In genomic region chr22:18063715-18064114, GRCh38 we compare ENCODE assay signal across 8 cellular contexts. TPM values are rescaled to one million over a fixed set of nuclear protein-coding genes. Genes with fewer than 3 reads are reported as not detected.
A peak's percentile ranks its signal among the peaks of the same experiment; 100 is the strongest.
DNase-seq lines count a peak whose midpoint lies in the region; ATAC-seq, FAIRE-seq and TF ChIP-seq lines count a peak whose summit lies in the region.
"Not testable (repeated sequence)": the region's sequence is repeated elsewhere in the genome, so short reads cannot be mapped to it uniquely, and the experiment has no call there.
"Had no signal": no experiment of that assay in that cellular context is flagged by ENCODE, and none has a peak within 500 bp of the region (broad histone marks: within the 10 kb centered on the region; RNA-seq: fewer than 3 reads in every experiment).

No MANE protein-coding gene starts in this region.

- not testable (repeated sequence) for H4K5ac ChIP-seq in IMR-90 (ENCODE audit: low read depth, low read length)

- H3K79me1 ChIP-seq in IMR-90 (ENCODE audit: low read depth in 1 of 2, low read length in 2 of 2), result not testable (repeated sequence)

- intact Hi-C loops in IMR-90 (cut with micrococcal nuclease), result not testable (repeated sequence)

- not testable (repeated sequence) for H4K91ac ChIP-seq in IMR-90 (ENCODE audit: insufficient read depth, low read depth, low read length)

- not testable (repeated sequence) for BruUV-seq in IMR-90 (replicated peaks; lab: Mats Ljungman, UMichigan)

- peaks cover 56% of the 10 kb centered on the region for H3K4me1 Mint-ChIP-seq in chondrocyte (ENCODE audit: low read depth)
- H3K4me1 Mint-ChIP-seq in neural crest cell, result peaks cover 76% of the 10 kb centered on the region

- H3K4me3 ChIP-seq in A549; IMR-90 (ENCODE audit: insufficient read depth, low read depth, low read length); stomach smooth muscle (ENCODE audit: low read length in 2 of 2): not testable (repeated sequence)
- H3K4me3 ChIP-seq in SK-N-MC, result peak overlapping the region; percentile 67

- not testable (repeated sequence) for H3K9me3 ChIP-seq in A549; IMR-90 (ENCODE audit: control insufficient read depth, insufficient read depth, low read length); SK-N-MC (ENCODE audit: low read depth, low read length); stomach smooth muscle (ENCODE audit: control insufficient read depth in 2 of 2, low read length in 2 of 2)

- not testable (repeated sequence) for H4K20me1 ChIP-seq in IMR-90 (ENCODE audit: insufficient read depth, low read length)

- not testable (repeated sequence) for H3K27me3 Mint-ChIP-seq in chondrocyte (ENCODE audit: low read depth)
- H3K27me3 Mint-ChIP-seq in neural crest cell (ENCODE audit: low read depth), result peaks cover 26% of the 10 kb centered on the region

- not testable (repeated sequence) for H3K27me3 ChIP-seq in IMR-90 (ENCODE audit: control insufficient read depth, insufficient read depth, low read length); foreskin keratinocyte; stomach smooth muscle (ENCODE audit: control insufficient read depth in 1 of 2, insufficient read depth in 2 of 2, low read length in 2 of 2)

- H3K56ac ChIP-seq in IMR-90 (ENCODE audit: extremely low read depth, insufficient read depth, low read length), result not testable (repeated sequence)

- not testable (repeated sequence) for ATAC-seq in A549; IMR-90 (ENCODE audit: low read depth)
- peak; percentile 46 for ATAC-seq in foreskin keratinocyte

- H2BK120ac ChIP-seq in IMR-90 (ENCODE audit: low read depth, low read length), result not testable (repeated sequence)

- not testable (repeated sequence) for H2BK20ac ChIP-seq in IMR-90 (ENCODE audit: low read depth, low read length)

- H3K27ac Mint-ChIP-seq in chondrocyte (ENCODE audit: unreplicated experiment) (peak overlapping the region; percentile 86), neural crest cell (ENCODE audit: unreplicated experiment) (peak overlapping the region; percentile 97)

- not testable (repeated sequence) for H2AK9ac ChIP-seq in IMR-90 (replicated peaks; ENCODE audit: low read depth, low read length, poor library complexity)

- H2AK5ac ChIP-seq in IMR-90 (ENCODE audit: low read depth, low read length), result peak overlapping the region; percentile 86; the same call in 1 of the 2 replicates

- peak overlapping the region; percentile 4; the same call in 1 of the 2 replicates for H3K4ac ChIP-seq in IMR-90 (ENCODE audit: low read depth, low read length)

- H3K18ac ChIP-seq in IMR-90 (ENCODE audit: low read depth, low read length), result not testable (repeated sequence)

- DNase-seq in A549 (ENCODE audit: low read depth in 1 of 2, low spot score in 1 of 2); IMR-90; neural crest cell (ENCODE audit: low read depth, low spot score): not testable (repeated sequence)
- DNase-seq in SK-N-MC (ENCODE audit: low read depth, low spot score) (peak; percentile 82), chondrocyte (ENCODE audit: low spot score) (peak; percentile 17), foreskin keratinocyte (peak; percentile 44 to 87)

- CTCF ChIA-PET in A549 (lab: Yijun Ruan, JAX) (interaction anchor here (0.8 to 4.0 kb wide), 6 partner anchors 12 to 233 kb away, joined by 3 to 38 read pairs (median 4); partner anchors contain the start of genes MICAL3 and PEX26), IMR-90 (lab: Yijun Ruan, JAX) (interaction anchor here (0.9 kb wide), 1 partner anchor 13 kb away, joined by 3 read pairs; no protein-coding TSS in a partner anchor)

- H2BK15ac ChIP-seq in IMR-90 (ENCODE audit: low read depth, low read length), result not testable (repeated sequence)

- dilution Hi-C loops in IMR-90 (cut with HindIII; ENCODE audit: low sequenced_read_pairs, unreplicated experiment), result not testable (repeated sequence)

- not testable (repeated sequence) for TF ChIP-seq CTCF in A549 (IDR thresholded peaks at IDR 0.05); IMR-90 (conservative IDR thresholded peaks at IDR 0.05; ENCODE audit: low read depth, low read length); chondrocyte (IDR thresholded peaks at IDR 0.05); foreskin keratinocyte (conservative IDR thresholded peaks at IDR 0.05); neural crest cell (conservative IDR thresholded peaks at IDR 0.05)

- TF ChIP-seq POLR2A in A549 (IDR thresholded peaks at IDR 0.05; ENCODE audit: low read length); IMR-90 (IDR thresholded peaks at IDR 0.05; ENCODE audit: low read depth, low read length): not testable (repeated sequence)

- H3K36me3 ChIP-seq in IMR-90 (ENCODE audit: control insufficient read depth, insufficient read depth, low read length); SK-N-MC (ENCODE audit: insufficient read depth, low read length); stomach smooth muscle (ENCODE audit: control insufficient read depth in 2 of 2, insufficient read depth in 2 of 2, low read length in 2 of 2): not testable (repeated sequence)

- WGBS in A549 (ENCODE audit: missing lambda C conversion rate), result 96% methylated on average over 6 of the region's 6 CpGs
- 80% methylated on average over 5 of the region's 6 CpGs; no CpG with 5 or more reads in 1 of the 2 experiments for WGBS in IMR-90 (ENCODE audit: extremely low coverage in 2 of 2, insufficient read length in 1 of 2), 2 experiments

- H2BK5ac ChIP-seq in IMR-90 (ENCODE audit: low read depth, low read length, poor library complexity, severe bottlenecking), result not testable (repeated sequence)

- H2AFZ ChIP-seq in IMR-90 (replicated peaks; ENCODE audit: low read length, poor library complexity), result peak overlapping the region; percentile 24

- TF ChIP-seq EP300 in A549 (IDR thresholded peaks at IDR 0.05), result not testable (repeated sequence)

- H3K4me3 Mint-ChIP-seq in chondrocyte (ENCODE audit: unreplicated experiment), result not testable (repeated sequence)
- H3K4me3 Mint-ChIP-seq in neural crest cell, result peak overlapping the region; percentile 66

- H4K8ac ChIP-seq in IMR-90 (ENCODE audit: low read depth in 2 of 2, low read length in 2 of 2), result not testable (repeated sequence)

- H3K9me3 Mint-ChIP-seq in chondrocyte (ENCODE audit: low read depth); neural crest cell: not testable (repeated sequence)

- TF ChIP-seq RAD21 in A549 (conservative IDR thresholded peaks at IDR 0.05 in 1 of 2, IDR thresholded peaks at IDR 0.05 in 1 of 2); IMR-90 (IDR thresholded peaks at IDR 0.05; ENCODE audit: low read length): not testable (repeated sequence)

- H3K4me2 ChIP-seq in A549; IMR-90 (ENCODE audit: low read depth, low read length): not testable (repeated sequence)

- H3K23ac ChIP-seq in IMR-90 (ENCODE audit: low read depth, low read length), result not testable (repeated sequence)

- peaks cover 10% of the 10 kb centered on the region; the same call in 1 of the 2 replicates for H3K9me1 ChIP-seq in IMR-90 (ENCODE audit: insufficient read depth, low read length)

- H3K27ac ChIP-seq in A549, result peak overlapping the region in 1 of 2 experiments; percentile 92; a peak in 4 of 6 replicates
- H3K27ac ChIP-seq in IMR-90 (ENCODE audit: insufficient read depth, low read length), result not testable (repeated sequence)
- peak overlapping the region; percentile 99 for H3K27ac ChIP-seq in SK-N-MC
- H3K27ac ChIP-seq in foreskin keratinocyte, result peak overlapping the region; percentile 96
- peak overlapping the region; percentile 49 for H3K27ac ChIP-seq in stomach smooth muscle (ENCODE audit: low read length)

- POLR2A ChIA-PET in A549 (lab: Yijun Ruan, JAX), result not testable (repeated sequence)
- POLR2A ChIA-PET in IMR-90 (lab: Charles Lee; ENCODE audit: unreplicated experiment), result interaction anchor here (1.1 kb wide), 1 partner anchor 15 kb away, joined by 3 read pairs; no protein-coding TSS in a partner anchor

- not testable (repeated sequence) for H3K9ac ChIP-seq in IMR-90 (ENCODE audit: low read depth, low read length); stomach smooth muscle (ENCODE audit: low read length in 2 of 2)
- H3K9ac ChIP-seq in SK-N-MC (ENCODE audit: insufficient read length), result peak overlapping the region; percentile 67

- not testable (repeated sequence) for H3K14ac ChIP-seq in IMR-90 (replicated peaks; ENCODE audit: low read depth, low read length)

- in situ Hi-C loops in IMR-90 (cut with MboI; ENCODE audit: low sequenced_read_pairs), result loop anchor here (25.0 kb wide), 1 partner anchor 501 kb away; the partner anchor contains the start of gene SLC25A18

- not testable (repeated sequence) for FAIRE-seq in A549 (lab: Jason Lieb, UNC)

- not testable (repeated sequence) for H3K36me3 Mint-ChIP-seq in chondrocyte (ENCODE audit: low read depth); neural crest cell (ENCODE audit: low read depth)

- H3K4me1 ChIP-seq in A549, result peaks cover 64% of the 10 kb centered on the region
- H3K4me1 ChIP-seq in IMR-90 (ENCODE audit: control insufficient read depth, insufficient read depth, low read length), result peaks cover 12% of the 10 kb centered on the region
- peaks cover 39% of the 10 kb centered on the region for H3K4me1 ChIP-seq in foreskin keratinocyte
- peaks cover 45% of the 10 kb centered on the region for H3K4me1 ChIP-seq in stomach smooth muscle (ENCODE audit: control insufficient read depth, insufficient read depth, low read length)

RNA-seq across cellular contexts. Expression of gene PEX26, which starts 14.1 kb away (rescaled TPM):
- polyA plus RNA-seq in A549 (2011; rRNA removed) (12.4 and 15.3 TPM in 2 replicates), A549 (2017; fragmentation: RNase III; extraction: RNeasy Plus Mini Kit Qiagen cat#74134 plus additional on column Dnase treatment) (10.8 to 12.7 TPM (median 11.8 TPM) in 3 replicates), IMR-90 (2012; rRNA removed) (17.8 and 18.5 TPM in 2 replicates), foreskin keratinocyte (10.7 and 11.5 TPM in 2 replicates)
- polyA plus RNA-seq in A549 (2012; cell fraction: cytosol; rRNA removed), result 6.8 and 11.5 TPM in 2 replicates
- polyA plus RNA-seq in A549 (2012; cell fraction: nucleus; rRNA removed), result 8.3 and 9.9 TPM in 2 replicates
- 23.8 and 24.1 TPM in 2 replicates for polyA minus RNA-seq in A549 (2011; rRNA and poly(A)+ RNA removed)
- total RNA-seq in IMR-90 (2012; rRNA removed) (10.6 and 12.2 TPM in 2 replicates), chondrocyte (33.4 to 34.4 TPM (median 33.7 TPM) in 3 replicates), foreskin keratinocyte (25.7 and 29.1 TPM in 2 replicates), neural crest cell (44.9 and 46.0 TPM in 2 replicates)
- polyA plus RNA-seq in IMR-90 (2012; cell fraction: cytosol; rRNA removed), result 12.2 and 14.4 TPM in 2 replicates
- polyA plus RNA-seq in IMR-90 (2012; cell fraction: nucleus; rRNA removed; ENCODE audit: low replicate concordance), result 12.7 and 13.0 TPM in 2 replicates

RNA-seq across cellular contexts. Expression of gene MICAL3, which starts 39.4 kb away (rescaled TPM):
- 18.7 and 20.5 TPM in 2 replicates for polyA plus RNA-seq in A549 (2011; rRNA removed)
- 13.3 and 17.7 TPM in 2 replicates for polyA plus RNA-seq in A549 (2012; cell fraction: cytosol; rRNA removed)
- polyA plus RNA-seq in A549 (2012; cell fraction: nucleus; rRNA removed), result 74.0 and 74.6 TPM in 2 replicates
- polyA plus RNA-seq in A549 (2017; fragmentation: RNase III; extraction: RNeasy Plus Mini Kit Qiagen cat#74134 plus additional on column Dnase treatment), result 30.1 to 35.1 TPM (median 30.3 TPM) in 3 replicates
- polyA minus RNA-seq in A549 (2011; rRNA and poly(A)+ RNA removed), result 28.0 and 34.1 TPM in 2 replicates
- total RNA-seq in IMR-90 (2012; rRNA removed), result 16.1 and 17.6 TPM in 2 replicates
- 26.8 and 30.0 TPM in 2 replicates for polyA plus RNA-seq in IMR-90 (2012; rRNA removed)
- polyA plus RNA-seq in IMR-90 (2012; cell fraction: cytosol; rRNA removed), result 10.9 and 13.3 TPM in 2 replicates
- polyA plus RNA-seq in IMR-90 (2012; cell fraction: nucleus; rRNA removed; ENCODE audit: low replicate concordance), result 92.0 and 112 TPM in 2 replicates
- total RNA-seq in chondrocyte, result 49.6 to 74.4 TPM (median 68.2 TPM) in 3 replicates
- 59.6 and 68.0 TPM in 2 replicates for total RNA-seq in foreskin keratinocyte
- polyA plus RNA-seq in foreskin keratinocyte, result 5.3 and 7.0 TPM in 2 replicates
- total RNA-seq in neural crest cell, result 84.5 and 87.1 TPM in 2 replicates

RNA-seq across cellular contexts. Expression of gene TUBA8, which starts 46.9 kb away (rescaled TPM):
- polyA plus RNA-seq in A549 (2011; rRNA removed) (0.66 and 0.90 TPM in 2 replicates), A549 (2017; fragmentation: RNase III; extraction: RNeasy Plus Mini Kit Qiagen cat#74134 plus additional on column Dnase treatment) (0.13 to 0.41 TPM in 2 of 3 replicates, not detected in the other), IMR-90 (2012; rRNA removed) (2.2 and 2.8 TPM in 2 replicates), foreskin keratinocyte (0.45 TPM in 2 replicates)
- polyA plus RNA-seq in A549 (2012; cell fraction: cytosol; rRNA removed), result 1.1 TPM in 2 replicates
- polyA plus RNA-seq in A549 (2012; cell fraction: nucleus; rRNA removed), result 3.5 and 3.8 TPM in 2 replicates
- polyA minus RNA-seq in A549 (2011; rRNA and poly(A)+ RNA removed), result 1.2 and 1.5 TPM in 2 replicates
- total RNA-seq in IMR-90 (2012; rRNA removed) (1.4 and 1.9 TPM in 2 replicates), chondrocyte (1.2 to 1.4 TPM (median 1.2 TPM) in 3 replicates), foreskin keratinocyte (0.32 and 0.34 TPM in 2 replicates), neural crest cell (2.0 and 2.8 TPM in 2 replicates)
- 1.3 and 2.5 TPM in 2 replicates for polyA plus RNA-seq in IMR-90 (2012; cell fraction: cytosol; rRNA removed)
- polyA plus RNA-seq in IMR-90 (2012; cell fraction: nucleus; rRNA removed; ENCODE audit: low replicate concordance), result 4.1 and 6.9 TPM in 2 replicates
- total RNA-seq: G401 had no signal
